12 cellular contexts compared by ENCODE assay signal in genomic region chr2:23489471-23490400, GRCh38.
DNase-seq lines count a peak whose midpoint lies in the region; ATAC-seq, FAIRE-seq and TF ChIP-seq lines count a peak whose summit lies in the region.
"Had no signal": no experiment of that assay in that cellular context is flagged by ENCODE, and none has a peak within 500 bp of the region (broad histone marks: within the 10 kb centered on the region; RNA-seq: fewer than 3 reads in every experiment).

No MANE protein-coding gene starts in this region.

- no peaks in the 10 kb centered on the region for H3K9me3 ChIP-seq in uterus

- no peak overlapping the region for H3K4me3 ChIP-seq in uterus

- no peaks in the 10 kb centered on the region for H3K27me3 ChIP-seq in uterus

- no peaks in the 10 kb centered on the region for H3K4me1 ChIP-seq in uterus

- no peak for FAIRE-seq in GM12891 (lab: Jason Lieb, UNC)

- peak overlapping the region; percentile 31 for H3K4me3 Mint-ChIP-seq in activated T-cell treated with anti-CD3 and anti-CD28 coated beads, Interleukin-2, amount 50 U/mL, for 4 hours
- H3K4me3 Mint-ChIP-seq: CD8-positive, alpha-beta T cell had no signal

- H3K27ac ChIP-seq in uterus, result no peak overlapping the region
- H3K27ac ChIP-seq: HL-60 had no signal

- H3K9me3 Mint-ChIP-seq in activated T-cell treated with anti-CD3 and anti-CD28 coated beads, Interleukin-2, amount 50 U/mL, for 4 hours, result no peaks in the 10 kb centered on the region
- H3K9me3 Mint-ChIP-seq: CD8-positive, alpha-beta T cell had no signal

- H3K36me3 ChIP-seq in uterus, result no peaks in the 10 kb centered on the region

- in situ Hi-C loops in KBM-7 (cut with MboI; ENCODE audit: low pct_unique_long_range_greater_than_20kb, low sequenced_read_pairs), result no loop called here

- H3K36me3 Mint-ChIP-seq in activated T-cell treated with anti-CD3 and anti-CD28 coated beads, Interleukin-2, amount 50 U/mL, for 4 hours (ENCODE audit: insufficient read depth), result no peaks in the 10 kb centered on the region
- H3K36me3 Mint-ChIP-seq: CD8-positive, alpha-beta T cell had no signal

- peak in 1 of 2 donors; percentile 39 for ATAC-seq in activated T-cell treated with anti-CD3 and anti-CD28 coated beads, Interleukin-2, amount 50 U/mL, for 4 hours
- ATAC-seq in HG03521 (IDR thresholded peaks at IDR 0.05; ENCODE audit: unreplicated experiment) (no peak), HG03342 (IDR thresholded peaks at IDR 0.05; ENCODE audit: unreplicated experiment) (no peak)
- ATAC-seq: CD8-positive, alpha-beta T cell had no signal

- no peak for DNase-seq in GM12891 (ENCODE audit: insufficient read length, low spot score)
- peak; percentile 40 for DNase-seq in KBM-7
- no peak for DNase-seq in activated T-cell treated with anti-CD3 and anti-CD28 coated beads, Interleukin-2, amount 50 U/mL, for 4 hours
- peak; percentile 28 for DNase-seq in pons (ENCODE audit: low spot score)
- DNase-seq in uterus, result no peak
- DNase-seq: CD8-positive, alpha-beta T cell; erythroblast; GDM1; occipital lobe had no signal

- no peak for TF ChIP-seq POLR2A in GM12891 (IDR thresholded peaks at IDR 0.05; ENCODE audit: low read depth, low read length)
- no peak for TF ChIP-seq POLR2A in uterus (IDR thresholded peaks at IDR 0.05)

- H3K4me1 Mint-ChIP-seq in activated T-cell treated with anti-CD3 and anti-CD28 coated beads, Interleukin-2, amount 50 U/mL, for 4 hours (ENCODE audit: low read depth), result peaks cover 17% of the 10 kb centered on the region

- intact Hi-C loops in uterus (cut with DNase I; ENCODE audit: low total_unique reads), result no loop called here

- peaks cover 19% of the 10 kb centered on the region for H3K27me3 Mint-ChIP-seq in activated T-cell treated with anti-CD3 and anti-CD28 coated beads, Interleukin-2, amount 50 U/mL, for 4 hours (ENCODE audit: low read depth)

- no peak for TF ChIP-seq CTCF in uterus (IDR thresholded peaks at IDR 0.05)

TF ChIP-seq in GM12891, 5 proteins besides CTCF, POLR2A, EP300 and RAD21:
- TF ChIP-seq POLR2AphosphoS5 (IDR thresholded peaks at IDR 0.05; ENCODE audit: low read depth, low read length), result no peak
- no peak for TF ChIP-seq PAX5 (IDR thresholded peaks at IDR 0.05; ENCODE audit: insufficient read depth, low read length, severe bottlenecking)
- TF ChIP-seq TAF1 (IDR thresholded peaks at IDR 0.05; ENCODE audit: low read depth, low read length), result no peak
- no peak for TF ChIP-seq POU2F2 (IDR thresholded peaks at IDR 0.05; ENCODE audit: low read depth, low read length)
- TF ChIP-seq SPI1 (IDR thresholded peaks at IDR 0.05; ENCODE audit: low read depth, low read length), result 0 out of 2 replicates have a peak, but pooled peaks have one; percentile 35

Comparison
In these comparisons a context has a peak if more than half of its experiments do, and no peak if none do; other contexts are left out.
1. DNase-seq: peak in KBM-7 (single experiment) and pons (single experiment); none in GM12891 (single experiment), activated T-cell treated with anti-CD3 and anti-CD28 coated beads, Interleukin-2, amount 50 U/mL, for 4 hours (single experiment) and uterus (0 of 2).